8 cellular contexts compared by ENCODE assay signal in genomic region chr11:64777449-64778222, GRCh38. TPM values are rescaled to one million over a fixed set of nuclear protein-coding genes. Genes with fewer than 3 reads are reported as not detected.
A peak's percentile ranks its signal among the peaks of the same experiment; 100 is the strongest.
DNase-seq lines count a peak whose midpoint lies in the region; ATAC-seq, FAIRE-seq and TF ChIP-seq lines count a peak whose summit lies in the region.

No MANE protein-coding gene starts in this region.

- CTCF ChIA-PET in A549 (lab: Yijun Ruan, JAX) = interaction anchor here (0.6 to 5.7 kb wide), 5 partner anchors 10 to 78 kb away, joined by 3 to 73 read pairs (median 4); no protein-coding TSS in a partner anchor
- CTCF ChIA-PET in SK-N-SH (lab: Yijun Ruan, JAX) = interaction anchor here (1.4 to 6.1 kb wide), 2 partner anchors 11 to 89 kb away, joined by 6 to 47 read pairs; no protein-coding TSS in a partner anchor

- DNase-seq in A549 (ENCODE audit: low read depth in 1 of 2, low spot score in 1 of 2) = peak; percentile 81 to 94
- DNase-seq in SK-N-SH = peak; percentile 96
- peak; percentile 83 to 85 for DNase-seq in activated naive CD4-positive, alpha-beta T cell treated with anti-CD3 and anti-CD28 coated beads, Interleukin-2, amount 50 U/mL, for 72 hours (ENCODE audit: low spot score in 2 of 2)
- peak; percentile 84 for DNase-seq in glutamatergic neuron
- DNase-seq in omental fat pad (ENCODE audit: low spot score) = peak; percentile 68
- DNase-seq in suprapubic skin (ENCODE audit: low spot score in 2 of 2) = peak; percentile 89 to 90

- H3K4me3 ChIP-seq in A549 = peak overlapping the region; percentile 90
- peak overlapping the region; percentile 77 to 83 for H3K4me3 ChIP-seq in SK-N-SH (ENCODE audit: low read depth in 2 of 2, low read length in 1 of 2)
- H3K4me3 ChIP-seq in suprapubic skin = peak overlapping the region; percentile 76

- peaks cover 21% of the 10 kb centered on the region for H3F3A ChIP-seq in SK-N-SH (replicated peaks; ENCODE audit: insufficient read depth)

- ATAC-seq in A549 (peak; percentile 1 to 55; a peak in 5 of 6 replicates), GM18505 (IDR thresholded peaks at IDR 0.05; ENCODE audit: unreplicated experiment) (peak; percentile 29), omental fat pad (ENCODE audit: low FRiP score) (peak; percentile 21)
- ATAC-seq in activated naive CD4-positive, alpha-beta T cell treated with anti-CD3 and anti-CD28 coated beads, Interleukin-2, amount 50 U/mL, for 72 hours = peak; percentile 1 to 4

- TF ChIP-seq POLR2A in A549 (IDR thresholded peaks at IDR 0.05; ENCODE audit: low read length) (peak; percentile 24; the same call in 1 of the 2 replicates), GM18505 (IDR thresholded peaks at IDR 0.05; ENCODE audit: borderline replicate concordance, extremely low read depth, insufficient read depth, insufficient read length) (no peak), suprapubic skin (IDR thresholded peaks at IDR 0.05) (no peak)

- no peak for TF ChIP-seq EP300 in A549 (IDR thresholded peaks at IDR 0.05)
- TF ChIP-seq EP300 in Ishikawa (IDR thresholded peaks at IDR 0.05; ENCODE audit: borderline replicate concordance) = no peak
- no peak for TF ChIP-seq EP300 in SK-N-SH (IDR thresholded peaks at IDR 0.05; ENCODE audit: borderline replicate concordance in 1 of 2, low read depth in 1 of 2, low read length in 1 of 2)
- no peak for TF ChIP-seq EP300 in suprapubic skin (IDR thresholded peaks at IDR 0.05)

- WGBS in A549 (ENCODE audit: missing lambda C conversion rate) = under 1% methylated on average over 12 of the region's 98 CpGs
- 0% methylated on average over 38 of the region's 98 CpGs for WGBS in SK-N-SH (ENCODE audit: low lambda C conversion rate)
- WGBS in suprapubic skin = 0% methylated on average over 35 of the region's 98 CpGs

- H3K79me2 ChIP-seq in SK-N-SH (ENCODE audit: insufficient read depth) = peaks cover 49% of the 10 kb centered on the region

- no peaks in the 10 kb centered on the region for H3K9me3 ChIP-seq in A549
- H3K9me3 ChIP-seq in SK-N-SH = no peaks in the 10 kb centered on the region
- H3K9me3 ChIP-seq in suprapubic skin = no peaks in the 10 kb centered on the region

- H4K20me1 ChIP-seq in SK-N-SH (ENCODE audit: insufficient read depth) = peaks cover 49% of the 10 kb centered on the region

- H3K4me2 ChIP-seq in A549 = peak overlapping the region; percentile 92
- peak overlapping the region; percentile 89 for H3K4me2 ChIP-seq in SK-N-SH

- H3K4me1 ChIP-seq in A549 (peaks cover 39% of the 10 kb centered on the region), SK-N-SH (ENCODE audit: control insufficient read depth in 1 of 2, insufficient read depth in 2 of 2, low read depth in 1 of 2, low read length in 1 of 2) (peaks cover 17 to 19% of the 10 kb centered on the region in 2 experiments), suprapubic skin (peaks cover 40% of the 10 kb centered on the region)

- H2AFZ ChIP-seq in SK-N-SH (ENCODE audit: low read depth) = no peak overlapping the region

- H3K27ac Mint-ChIP-seq in activated naive CD4-positive, alpha-beta T cell treated with anti-CD3 and anti-CD28 coated beads, Interleukin-2, amount 50 U/mL, for 72 hours = peak overlapping the region; percentile 95 to 100
- H3K27ac Mint-ChIP-seq in glutamatergic neuron (ENCODE audit: unreplicated experiment) = peak overlapping the region; percentile 80

- H3K4me1 Mint-ChIP-seq in glutamatergic neuron (ENCODE audit: low read depth, unreplicated experiment) = peaks cover 20% of the 10 kb centered on the region

- H3K4me3 Mint-ChIP-seq in glutamatergic neuron (ENCODE audit: unreplicated experiment) = peak overlapping the region; percentile 95

- POLR2A ChIA-PET in A549 (lab: Yijun Ruan, JAX) = interaction anchor here (1.0 to 2.7 kb wide), 3 partner anchors 16 to 340 kb away, joined by 3 to 32 read pairs (median 4); partner anchors contain the start of genes PYGM and ZNHIT2
- POLR2A ChIA-PET in SK-N-SH (lab: Yijun Ruan, JAX) = interaction anchor here (1.2 to 1.6 kb wide), 2 partner anchors 18 to 89 kb away, joined by 3 to 5 read pairs; partner anchors contain the start of gene PYGM

- H3K27me3 ChIP-seq in SK-N-SH (ENCODE audit: insufficient read depth) (no peaks in the 10 kb centered on the region), suprapubic skin (no peaks in the 10 kb centered on the region)

- peak overlapping the region; percentile 95 for H3K9ac ChIP-seq in SK-N-SH

- H3K27ac ChIP-seq in A549 (peak overlapping the region; percentile 98 to 99), SK-N-SH (ENCODE audit: low read depth in 2 of 2, low read length in 1 of 2) (peak overlapping the region; percentile 91 to 95), suprapubic skin (peak overlapping the region; percentile 98)

- H3K36me3 ChIP-seq in SK-N-SH (replicated peaks in 1 of 2; ENCODE audit: control insufficient read depth in 1 of 2, insufficient read depth in 2 of 2, low read length in 1 of 2) (peaks cover 47% of the 10 kb centered on the region in 2 experiments), suprapubic skin (peaks cover 40% of the 10 kb centered on the region)

- TF ChIP-seq CTCF in A549 (IDR thresholded peaks at IDR 0.05) = no peak
- no peak for TF ChIP-seq CTCF in SK-N-SH (IDR thresholded peaks at IDR 0.05)
- TF ChIP-seq CTCF in glutamatergic neuron (IDR thresholded peaks at IDR 0.05; ENCODE audit: partially characterized antibody, unreplicated experiment) = no peak
- TF ChIP-seq CTCF in omental fat pad (IDR thresholded peaks at IDR 0.05) = no peak
- TF ChIP-seq CTCF in suprapubic skin (IDR thresholded peaks at IDR 0.05) = no peak

- TF ChIP-seq RAD21 in A549 (conservative IDR thresholded peaks at IDR 0.05 in 1 of 2, IDR thresholded peaks at IDR 0.05 in 1 of 2) = no peak
- no peak for TF ChIP-seq RAD21 in Ishikawa (IDR thresholded peaks at IDR 0.05; ENCODE audit: low read depth)
- TF ChIP-seq RAD21 in SK-N-SH (IDR thresholded peaks at IDR 0.05; ENCODE audit: low read length) = no peak

- H3K36me3 Mint-ChIP-seq in activated naive CD4-positive, alpha-beta T cell treated with anti-CD3 and anti-CD28 coated beads, Interleukin-2, amount 50 U/mL, for 72 hours = peaks cover 47 to 57% of the 10 kb centered on the region in 2 donors
- H3K36me3 Mint-ChIP-seq in glutamatergic neuron (ENCODE audit: unreplicated experiment) = no peaks in the 10 kb centered on the region

- no peak for FAIRE-seq in A549 (lab: Jason Lieb, UNC)

- no peaks in the 10 kb centered on the region for H3K9me2 ChIP-seq in SK-N-SH

- no peaks in the 10 kb centered on the region for H3K9me3 Mint-ChIP-seq in activated naive CD4-positive, alpha-beta T cell treated with anti-CD3 and anti-CD28 coated beads, Interleukin-2, amount 50 U/mL, for 72 hours
- H3K9me3 Mint-ChIP-seq in glutamatergic neuron (ENCODE audit: unreplicated experiment) = peaks cover 11% of the 10 kb centered on the region

- H3K27me3 Mint-ChIP-seq in glutamatergic neuron (ENCODE audit: unreplicated experiment) = peaks cover 12% of the 10 kb centered on the region

RNA-seq across cellular contexts. Expression of gene SF1, which starts 0.7 kb away (rescaled TPM):
- polyA plus RNA-seq in A549 (2011; rRNA removed) = 88.8 and 104 TPM in 2 replicates
- polyA plus RNA-seq in A549 (2012; cell fraction: cytosol; rRNA removed) = 88.5 and 106 TPM in 2 replicates
- 240 and 241 TPM in 2 replicates for polyA plus RNA-seq in A549 (2012; cell fraction: nucleus; rRNA removed)
- 268 to 341 TPM (median 310 TPM) in 3 replicates for polyA plus RNA-seq in A549 (2017; fragmentation: RNase III; extraction: RNeasy Plus Mini Kit Qiagen cat#74134 plus additional on column Dnase treatment)
- polyA minus RNA-seq in A549 (2011; rRNA and poly(A)+ RNA removed) = 87.7 and 103 TPM in 2 replicates
- 59.4 and 66.3 TPM in 2 replicates for polyA plus RNA-seq in SK-N-SH (2012; rRNA removed)
- 60.8 and 62.6 TPM in 2 replicates for polyA plus RNA-seq in SK-N-SH (2012; cell fraction: cytosol; rRNA removed)
- polyA plus RNA-seq in SK-N-SH (2012; cell fraction: nucleus; rRNA removed) = 316 TPM in 2 replicates
- 100 to 1,000 TPM; 323 to 406 TPM for total RNA-seq in activated naive CD4-positive, alpha-beta T cell treated with anti-CD3 and anti-CD28 coated beads, Interleukin-2, amount 50 U/mL, for 72 hours
- total RNA-seq in glutamatergic neuron (ENCODE audit: unreplicated experiment) = 415 TPM
- 100 to 1,000 TPM; 209 to 411 (median 320) TPM for total RNA-seq in omental fat pad
- 100 to 1,000 TPM; 270 to 559 (median 373) TPM for total RNA-seq in suprapubic skin

RNA-seq across cellular contexts. Expression of gene PYGM, which starts 17.9 kb away (rescaled TPM):
- 0.22 and 0.40 TPM in 2 replicates for polyA plus RNA-seq in A549 (2011; rRNA removed)
- 0.26 and 0.32 TPM in 2 replicates for polyA plus RNA-seq in A549 (2012; cell fraction: cytosol; rRNA removed)
- 1.3 TPM in 2 replicates for polyA plus RNA-seq in A549 (2012; cell fraction: nucleus; rRNA removed)
- polyA plus RNA-seq in A549 (2017; fragmentation: RNase III; extraction: RNeasy Plus Mini Kit Qiagen cat#74134 plus additional on column Dnase treatment) = 0.23 to 0.51 TPM (median 0.39 TPM) in 3 replicates
- polyA minus RNA-seq in A549 (2011; rRNA and poly(A)+ RNA removed) = 0.41 and 0.58 TPM in 2 replicates
- polyA plus RNA-seq in SK-N-SH (2012; rRNA removed) = 0.08 TPM in 2 replicates
- 0.03 and 0.05 TPM in 2 replicates for polyA plus RNA-seq in SK-N-SH (2012; cell fraction: cytosol; rRNA removed)
- 0.21 and 0.23 TPM in 2 replicates for polyA plus RNA-seq in SK-N-SH (2012; cell fraction: nucleus; rRNA removed)
- 1 to 10 TPM in 1 of 2 donors, under 1 TPM in 1; 0.87 to 2.3 TPM for total RNA-seq in activated naive CD4-positive, alpha-beta T cell treated with anti-CD3 and anti-CD28 coated beads, Interleukin-2, amount 50 U/mL, for 72 hours
- total RNA-seq in glutamatergic neuron (ENCODE audit: unreplicated experiment) = 5.5 TPM
- 10 to 100 TPM in 2 of 4 donors, 1 to 10 TPM in 2; 2.1 to 25.9 (median 12.2) TPM for total RNA-seq in omental fat pad
- total RNA-seq in suprapubic skin = 1 to 10 TPM; 1.1 to 2.7 (median 1.2) TPM

RNA-seq across cellular contexts. Expression of gene MAP4K2, which starts 25.4 kb away (rescaled TPM):
- polyA plus RNA-seq in A549 (2011; rRNA removed) (9.4 and 10.2 TPM in 2 replicates), A549 (2017; fragmentation: RNase III; extraction: RNeasy Plus Mini Kit Qiagen cat#74134 plus additional on column Dnase treatment) (8.4 to 10.6 TPM (median 9.9 TPM) in 3 replicates), SK-N-SH (2012; rRNA removed) (17.4 and 20.0 TPM in 2 replicates)
- 13.1 and 13.5 TPM in 2 replicates for polyA plus RNA-seq in A549 (2012; cell fraction: cytosol; rRNA removed)
- polyA plus RNA-seq in A549 (2012; cell fraction: nucleus; rRNA removed) = 25.7 and 33.8 TPM in 2 replicates
- polyA minus RNA-seq in A549 (2011; rRNA and poly(A)+ RNA removed) = 11.3 and 17.7 TPM in 2 replicates
- polyA plus RNA-seq in SK-N-SH (2012; cell fraction: cytosol; rRNA removed) = 6.5 and 10.8 TPM in 2 replicates
- 52.1 and 63.7 TPM in 2 replicates for polyA plus RNA-seq in SK-N-SH (2012; cell fraction: nucleus; rRNA removed)
- total RNA-seq in activated naive CD4-positive, alpha-beta T cell treated with anti-CD3 and anti-CD28 coated beads, Interleukin-2, amount 50 U/mL, for 72 hours = 10 to 100 TPM; 67.7 to 83.2 TPM
- total RNA-seq in glutamatergic neuron (ENCODE audit: unreplicated experiment) (15.9 TPM), omental fat pad (10 to 100 TPM in 3 of 4 donors, 1 to 10 TPM in 1; 8.5 to 33.3 (median 17.7) TPM), suprapubic skin (10 to 100 TPM; 13.6 to 20.4 (median 15.3) TPM)

RNA-seq across cellular contexts. Expression of gene MEN1, which starts 32.7 kb away (rescaled TPM):
- polyA plus RNA-seq in A549 (2011; rRNA removed) (17.0 and 18.5 TPM in 2 replicates), A549 (2017; fragmentation: RNase III; extraction: RNeasy Plus Mini Kit Qiagen cat#74134 plus additional on column Dnase treatment) (30.2 to 35.5 TPM (median 34.7 TPM) in 3 replicates), SK-N-SH (2012; rRNA removed) (40.7 and 52.9 TPM in 2 replicates)
- 50.1 and 64.4 TPM in 2 replicates for polyA plus RNA-seq in A549 (2012; cell fraction: cytosol; rRNA removed)
- 94.3 and 126 TPM in 2 replicates for polyA plus RNA-seq in A549 (2012; cell fraction: nucleus; rRNA removed)
- polyA minus RNA-seq in A549 (2011; rRNA and poly(A)+ RNA removed) = 13.9 and 14.7 TPM in 2 replicates
- polyA plus RNA-seq in SK-N-SH (2012; cell fraction: cytosol; rRNA removed) = 17.3 and 26.9 TPM in 2 replicates
- polyA plus RNA-seq in SK-N-SH (2012; cell fraction: nucleus; rRNA removed) = 101 and 105 TPM in 2 replicates
- 10 to 100 TPM in 1 of 2 donors, 1 to 10 TPM in 1; 9.7 to 35.1 TPM for total RNA-seq in activated naive CD4-positive, alpha-beta T cell treated with anti-CD3 and anti-CD28 coated beads, Interleukin-2, amount 50 U/mL, for 72 hours
- total RNA-seq in glutamatergic neuron (ENCODE audit: unreplicated experiment) (39.7 TPM), omental fat pad (10 to 100 TPM in 3 of 4 donors, 1 to 10 TPM in 1; 7.3 to 20.2 (median 12.2) TPM), suprapubic skin (10 to 100 TPM; 26.9 to 46.6 (median 36.1) TPM)

RNA-seq across cellular contexts. Expression of gene RASGRP2, which starts 33.7 kb away (rescaled TPM):
- polyA plus RNA-seq in A549 (2011; rRNA removed) (0.88 and 0.95 TPM in 2 replicates), A549 (2017; fragmentation: RNase III; extraction: RNeasy Plus Mini Kit Qiagen cat#74134 plus additional on column Dnase treatment) (0.89 to 1.1 TPM (median 0.94 TPM) in 3 replicates), SK-N-SH (2012; rRNA removed) (1.6 and 2.2 TPM in 2 replicates)
- polyA plus RNA-seq in A549 (2012; cell fraction: cytosol; rRNA removed) = 1.3 and 1.8 TPM in 2 replicates
- polyA plus RNA-seq in A549 (2012; cell fraction: nucleus; rRNA removed) = 2.3 and 3.0 TPM in 2 replicates
- 1.5 and 1.9 TPM in 2 replicates for polyA minus RNA-seq in A549 (2011; rRNA and poly(A)+ RNA removed)
- polyA plus RNA-seq in SK-N-SH (2012; cell fraction: cytosol; rRNA removed) = 0.50 and 0.92 TPM in 2 replicates
- polyA plus RNA-seq in SK-N-SH (2012; cell fraction: nucleus; rRNA removed) = 10.3 and 12.9 TPM in 2 replicates
- total RNA-seq in activated naive CD4-positive, alpha-beta T cell treated with anti-CD3 and anti-CD28 coated beads, Interleukin-2, amount 50 U/mL, for 72 hours = 10 to 100 TPM; 12.5 to 12.6 TPM
- total RNA-seq in glutamatergic neuron (ENCODE audit: unreplicated experiment) (2.9 TPM), omental fat pad (10 to 100 TPM in 3 of 4 donors, 1 to 10 TPM in 1; 9.3 to 53.1 (median 14.0) TPM), suprapubic skin (1 to 10 TPM in 2 of 4 donors, under 1 TPM in 2; 0.64 to 7.6 (median 3.9) TPM)

Comparison
In these comparisons a context has a peak if more than half of its experiments do, and no peak if none do; other contexts are left out.
1. Peak in every context shown above with its lines: DNase-seq, ATAC-seq, H3K4me3 ChIP-seq and H3K27ac ChIP-seq.